In the genomic region with DNA sequence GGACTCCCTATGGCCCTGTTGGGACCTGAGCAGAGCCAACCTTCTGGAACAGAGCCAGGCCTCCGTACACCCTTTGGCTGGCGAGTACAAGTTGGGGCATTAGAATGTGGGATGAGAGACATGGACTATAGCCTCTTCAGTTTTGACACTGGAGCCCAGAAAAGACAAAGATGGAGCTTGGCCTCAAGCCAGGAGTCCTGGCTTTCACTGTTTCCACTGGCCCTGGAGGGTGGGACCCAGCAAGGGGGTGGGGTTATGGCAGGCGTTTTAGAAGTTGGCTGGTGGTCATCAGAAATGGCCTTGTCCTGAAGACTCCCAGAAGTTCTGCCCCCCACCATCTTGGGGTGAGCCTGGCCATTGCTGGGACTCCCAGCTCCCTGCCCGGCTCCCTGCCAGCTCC, we compare ENCODE assay signal across 21 cellular contexts.
"Had no signal": no experiment of that assay in that cellular context is flagged by ENCODE, and none has a peak within 500 bp of the region (broad histone marks: within the 10 kb centered on the region; RNA-seq: fewer than 3 reads in every experiment).

No MANE protein-coding gene starts in this region.

- H3K27me3 Mint-ChIP-seq: activated naive CD8-positive, alpha-beta T cell treated with anti-CD3 and anti-CD28 coated beads, Interleukin-2, amount 10 ng/mL, durations not matched to agents 7 days and 5 days had no signal

- H3K9me3 ChIP-seq: tibial artery, uterus had no signal

- H3K9me3 Mint-ChIP-seq: activated naive CD8-positive, alpha-beta T cell treated with anti-CD3 and anti-CD28 coated beads, Interleukin-2, amount 10 ng/mL, durations not matched to agents 7 days and 5 days; activated T-helper 1 cell treated with anti-CD3 and anti-CD28 coated beads, Interleukin-12 subunit alpha, Interleukin-12 subunit beta, Interleukin-2, Interleukin-4 antibody, amounts not matched to agents 30 ng/mL and 10 ng/mL and 1 ng/mL, durations not matched to agents 14 hours and 24 hours and 36 hours; endodermal cell; nephron had no signal

- H3K4me3 ChIP-seq: tibial artery, uterus had no signal

- H3K27me3 ChIP-seq: foreskin keratinocyte, uterus had no signal

- FAIRE-seq: keratinocyte had no signal

- ATAC-seq: foreskin keratinocyte had no signal

- H3K4me3 Mint-ChIP-seq: activated naive CD8-positive, alpha-beta T cell treated with anti-CD3 and anti-CD28 coated beads, Interleukin-2, amount 10 ng/mL, durations not matched to agents 7 days and 5 days; activated T-helper 1 cell treated with anti-CD3 and anti-CD28 coated beads, Interleukin-12 subunit alpha, Interleukin-12 subunit beta, Interleukin-2, Interleukin-4 antibody, amounts not matched to agents 30 ng/mL and 10 ng/mL and 1 ng/mL, durations not matched to agents 14 hours and 24 hours and 36 hours; endodermal cell; nephron had no signal

- DNase-seq: activated CD4-positive, alpha-beta T cell treated with anti-CD3 and anti-CD28 coated beads for 1 hour; activated CD4-positive, alpha-beta T cell treated with anti-CD3 and anti-CD28 coated beads, Interleukin-2, amount 50 U/mL, for 48 hours; activated naive CD8-positive, alpha-beta T cell treated with anti-CD3 and anti-CD28 coated beads, Interleukin-2, amount 10 ng/mL, durations not matched to agents 7 days and 5 days; caudate nucleus; endodermal cell; foreskin keratinocyte; glutamatergic neuron; hypothalamus; midbrain; nucleus accumbens; posterior cingulate gyrus; stimulated activated CD4-positive, alpha-beta T cell treated with anti-CD3 and anti-CD28 coated beads, Interleukin-12 subunit alpha, Interleukin-12 subunit beta, amount 100 ng/mL, for 4 hours; stimulated activated CD4-positive, alpha-beta T cell treated with anti-CD3 and anti-CD28 coated beads, Interleukin-1b, Interleukin-23, amount 100 ng/mL, for 48 hours; stimulated activated CD8-positive, alpha-beta memory T cell treated with anti-CD3 and anti-CD28 coated beads, Interleukin-4, amount 100 ng/mL, for 48 hours; stimulated activated naive CD4-positive, alpha-beta T cell treated with Interleukin-2 at 50 U/mL for 16 hours; tibial artery; uterus; WERI-Rb-1 had no signal

- H3K4me1 ChIP-seq: tibial artery, uterus had no signal

- H3K27ac Mint-ChIP-seq: activated naive CD8-positive, alpha-beta T cell treated with anti-CD3 and anti-CD28 coated beads, Interleukin-2, amount 10 ng/mL, durations not matched to agents 7 days and 5 days had no signal

- H3K27ac ChIP-seq: foreskin keratinocyte, tibial artery, uterus, WERI-Rb-1 had no signal

- H3K36me3 ChIP-seq: uterus had no signal
